16 cellular contexts compared by ENCODE assay signal in the genomic region with DNA sequence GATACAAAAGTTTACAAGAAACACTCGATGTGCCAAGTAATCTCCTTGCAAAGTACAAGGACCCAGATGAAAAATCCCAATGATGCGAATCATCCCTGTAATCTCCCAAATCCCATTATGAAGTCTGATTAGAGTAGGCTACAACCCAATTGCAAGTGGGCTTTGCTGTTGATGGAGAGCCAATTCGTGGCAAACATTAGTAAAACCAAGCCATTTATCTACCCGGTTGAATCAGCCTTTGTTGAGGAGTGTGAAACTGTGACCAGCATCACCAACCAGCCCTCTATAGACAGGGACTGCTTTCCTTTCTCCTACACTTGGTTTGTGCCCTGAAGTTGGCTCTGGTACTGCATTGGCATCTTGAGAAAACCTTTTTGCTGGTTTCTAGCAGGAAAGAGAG. TPM values are rescaled to one million over a fixed set of nuclear protein-coding genes. Genes with fewer than 3 reads are reported as not detected.
DNase-seq lines count a peak whose midpoint lies in the region; ATAC-seq and TF ChIP-seq lines count a peak whose summit lies in the region.
"Had no signal": no experiment of that assay in that cellular context is flagged by ENCODE, and none has a peak within 500 bp of the region (broad histone marks: within the 10 kb centered on the region; RNA-seq: fewer than 3 reads in every experiment).

No MANE protein-coding gene starts in this region.

- no CpG with 5 or more reads among the region's 4 CpGs for WGBS in mesendoderm (ENCODE audit: extremely low coverage, insufficient coverage, low lambda C conversion rate)
- 79 to 82% methylated on average over 4 of the region's 4 CpGs for WGBS in heart right ventricle, 2 donors

- CTCF ChIA-PET in activated B cell treated with CpG ODN at 0.5 μM for 24 hours (lab: Charles Lee), result no interaction called here

- peak overlapping the region; percentile 45 for H3K4me3 Mint-ChIP-seq in stimulated activated naive CD8-positive, alpha-beta T cell treated with anti-CD3 and anti-CD28 coated beads, Interleukin-15, Interleukin-2, amounts not matched to agents 100 ng/mL and 50 ng/mL, for 24 hours
- H3K4me3 Mint-ChIP-seq in activated B cell treated with CpG ODN at 0.5 μM for 24 hours, result peak overlapping the region; percentile 86

- no peak for ATAC-seq in stimulated activated naive CD8-positive, alpha-beta T cell treated with anti-CD3 and anti-CD28 coated beads, Interleukin-15, Interleukin-2, amounts not matched to agents 100 U/mL and 50 U/mL, for 24 hours
- ATAC-seq in activated B cell treated with CpG ODN at 0.5 μM for 24 hours (ENCODE audit: low read depth) (no peak), GM21423 (IDR thresholded peaks at IDR 0.05; ENCODE audit: unreplicated experiment) (no peak), heart right ventricle (no peak), GM19324 (IDR thresholded peaks at IDR 0.05; ENCODE audit: low FRiP score, unreplicated experiment) (no peak)

- no peak for TF ChIP-seq CTCF in activated B cell treated with CpG ODN at 0.5 μM for 24 hours (IDR thresholded peaks at IDR 0.05)
- TF ChIP-seq CTCF in heart right ventricle (IDR thresholded peaks at IDR 0.05), result no peak
- no peak for TF ChIP-seq CTCF in Peyer's patch (IDR thresholded peaks at IDR 0.05)

- DNase-seq in stimulated activated naive CD8-positive, alpha-beta T cell treated with anti-CD3 and anti-CD28 coated beads, Interleukin-15, Interleukin-2, amounts not matched to agents 100 U/mL and 50 U/mL, for 24 hours, result no peak
- DNase-seq in activated B cell treated with CpG ODN at 0.5 μM for 24 hours, result no peak
- peak; percentile 79 for DNase-seq in mesendoderm
- no peak for DNase-seq in heart right ventricle
- DNase-seq in Peyer's patch, result no peak
- DNase-seq: activated CD4-positive, alpha-beta T cell treated with anti-CD3 and anti-CD28 coated beads, Interleukin-2, amount 50 U/mL, for 48 hours; activated naive CD8-positive, alpha-beta T cell treated with anti-CD3 and anti-CD28 coated beads, Interleukin-2, amount 10 ng/mL, durations not matched to agents 7 days and 5 days; DMS79; foreskin fibroblast; H9; NCI-H2171; stimulated activated naive CD4-positive, alpha-beta T cell; uterus had no signal

- no peak overlapping the region for H3K4me2 ChIP-seq in mesendoderm (ENCODE audit: low read length)

- H3K4me3 ChIP-seq in mesendoderm (ENCODE audit: low read length), result no peak overlapping the region
- H3K4me3 ChIP-seq in heart right ventricle, result no peak overlapping the region
- no peak overlapping the region for H3K4me3 ChIP-seq in Peyer's patch

- peaks cover 18% of the 10 kb centered on the region for H3K36me3 Mint-ChIP-seq in stimulated activated naive CD8-positive, alpha-beta T cell treated with anti-CD3 and anti-CD28 coated beads, Interleukin-15, Interleukin-2, amounts not matched to agents 100 ng/mL and 50 ng/mL, for 24 hours (ENCODE audit: low read depth)
- H3K36me3 Mint-ChIP-seq in activated B cell treated with CpG ODN at 0.5 μM for 24 hours (ENCODE audit: low read depth), result peaks cover 2% of the 10 kb centered on the region

- H3K27me3 Mint-ChIP-seq in stimulated activated naive CD8-positive, alpha-beta T cell treated with anti-CD3 and anti-CD28 coated beads, Interleukin-15, Interleukin-2, amounts not matched to agents 100 ng/mL and 50 ng/mL, for 24 hours, result no peaks in the 10 kb centered on the region
- H3K27me3 Mint-ChIP-seq in activated B cell treated with CpG ODN at 0.5 μM for 24 hours, result no peaks in the 10 kb centered on the region

- H3K36me3 ChIP-seq in mesendoderm (ENCODE audit: control insufficient read depth, insufficient read depth, low read length) (no peaks in the 10 kb centered on the region), heart right ventricle (no peaks in the 10 kb centered on the region), Peyer's patch (no peaks in the 10 kb centered on the region)
- H3K36me3 ChIP-seq: uterus had no signal

- H3K79me1 ChIP-seq in mesendoderm (ENCODE audit: low read length), result no peaks in the 10 kb centered on the region

- H3K23ac ChIP-seq in mesendoderm (ENCODE audit: low read length), result no peak overlapping the region

- H3K27me3 ChIP-seq in mesendoderm (ENCODE audit: insufficient read depth, low read length, poor library complexity), result no peaks in the 10 kb centered on the region
- peaks cover 0 to 64% (median 0%) of the 10 kb centered on the region in 7 donors for H3K27me3 ChIP-seq in heart right ventricle
- no peaks in the 10 kb centered on the region for H3K27me3 ChIP-seq in Peyer's patch
- H3K27me3 ChIP-seq: uterus had no signal

- H2BK5ac ChIP-seq in mesendoderm (ENCODE audit: low read length), result no peak overlapping the region

- H4K5ac ChIP-seq in mesendoderm (ENCODE audit: low read length), result no peak overlapping the region

- H2BK120ac ChIP-seq in mesendoderm (ENCODE audit: low read depth, low read length), result no peak overlapping the region

- no peak overlapping the region for H3K56ac ChIP-seq in mesendoderm (ENCODE audit: low read length)

- no peak overlapping the region for H2BK15ac ChIP-seq in mesendoderm (replicated peaks; ENCODE audit: low read depth)

- no peaks in the 10 kb centered on the region for H3K79me2 ChIP-seq in mesendoderm (ENCODE audit: control insufficient read depth, insufficient read depth, low read length)

- intact Hi-C loops in activated B cell treated with CpG ODN at 0.5 μM for 24 hours (cut with micrococcal nuclease), result loop anchor here (5.0 kb wide), 2 partner anchors 862 to 1242 kb away; a partner anchor contains a TSS
- intact Hi-C loops in heart right ventricle (cut with DNase I), result no loop called here

- H3K18ac ChIP-seq in mesendoderm (ENCODE audit: low read length), result no peak overlapping the region

- TF ChIP-seq POLR2A in Peyer's patch (IDR thresholded peaks at IDR 0.05), result no peak

- H3K4me1 ChIP-seq in mesendoderm (ENCODE audit: control insufficient read depth, low read depth, low read length) (no peaks in the 10 kb centered on the region), heart right ventricle (no peaks in the 10 kb centered on the region), Peyer's patch (no peaks in the 10 kb centered on the region)
- H3K4me1 ChIP-seq: uterus had no signal

- H4K8ac ChIP-seq in mesendoderm (ENCODE audit: low read depth, low read length), result no peak overlapping the region

- no peak overlapping the region for H3K4ac ChIP-seq in mesendoderm (ENCODE audit: low read depth, low read length)

- no peak overlapping the region for H3K27ac Mint-ChIP-seq in stimulated activated naive CD8-positive, alpha-beta T cell treated with anti-CD3 and anti-CD28 coated beads, Interleukin-15, Interleukin-2, amounts not matched to agents 100 ng/mL and 50 ng/mL, for 24 hours
- no peak overlapping the region for H3K27ac Mint-ChIP-seq in activated B cell treated with CpG ODN at 0.5 μM for 24 hours
- H3K27ac Mint-ChIP-seq: H9 had no signal

- H2AK5ac ChIP-seq in mesendoderm (ENCODE audit: low read length), result no peak overlapping the region

- H3K4me1 Mint-ChIP-seq in stimulated activated naive CD8-positive, alpha-beta T cell treated with anti-CD3 and anti-CD28 coated beads, Interleukin-15, Interleukin-2, amounts not matched to agents 100 ng/mL and 50 ng/mL, for 24 hours (ENCODE audit: low read depth), result peaks cover 24% of the 10 kb centered on the region
- H3K4me1 Mint-ChIP-seq in activated B cell treated with CpG ODN at 0.5 μM for 24 hours, result peaks cover 23% of the 10 kb centered on the region

- H3K27ac ChIP-seq in mesendoderm (ENCODE audit: low read depth, low read length), result no peak overlapping the region
- no peak overlapping the region for H3K27ac ChIP-seq in heart right ventricle
- H3K27ac ChIP-seq in Peyer's patch, result no peak overlapping the region
- H3K27ac ChIP-seq: uterus had no signal

- POLR2A ChIA-PET in activated B cell treated with CpG ODN at 0.5 μM for 24 hours (lab: Charles Lee), result no interaction called here

- H3K9me3 ChIP-seq in heart right ventricle (peaks cover 0 to 6% (median 0%) of the 10 kb centered on the region in 11 donors), Peyer's patch (no peaks in the 10 kb centered on the region)
- H3K9me3 ChIP-seq: uterus had no signal

- H3K9ac ChIP-seq in mesendoderm (ENCODE audit: low read length), result no peak overlapping the region

- no peaks in the 10 kb centered on the region for H3K9me3 Mint-ChIP-seq in stimulated activated naive CD8-positive, alpha-beta T cell treated with anti-CD3 and anti-CD28 coated beads, Interleukin-15, Interleukin-2, amounts not matched to agents 100 ng/mL and 50 ng/mL, for 24 hours
- no peaks in the 10 kb centered on the region for H3K9me3 Mint-ChIP-seq in activated B cell treated with CpG ODN at 0.5 μM for 24 hours
- H3K9me3 Mint-ChIP-seq: activated naive CD8-positive, alpha-beta T cell treated with anti-CD3 and anti-CD28 coated beads, Interleukin-2, amount 10 ng/mL, durations not matched to agents 7 days and 5 days had no signal

RNA-seq across cellular contexts. Expression of a gene that starts 1.2 kb away (rescaled TPM):
- total RNA-seq in activated B cell treated with CpG ODN at 0.5 μM for 24 hours (33.9 and 37.7 TPM in 2 replicates), heart right ventricle (1 to 10 TPM; 2.1 to 9.7 (median 3.6) TPM), Peyer's patch (10 to 100 TPM in 3 of 4 donors, 1 to 10 TPM in 1; 8.4 to 32.2 (median 13.7) TPM)
- polyA plus RNA-seq in mesendoderm (2013, experiment 1 of 2), result 13.7 TPM
- polyA plus RNA-seq in mesendoderm (2013, experiment 2 of 2), result 14.4 TPM
- polyA plus RNA-seq in heart right ventricle, result 1 to 10 TPM; 2.7 to 4.0 TPM
